In the genomic region with DNA sequence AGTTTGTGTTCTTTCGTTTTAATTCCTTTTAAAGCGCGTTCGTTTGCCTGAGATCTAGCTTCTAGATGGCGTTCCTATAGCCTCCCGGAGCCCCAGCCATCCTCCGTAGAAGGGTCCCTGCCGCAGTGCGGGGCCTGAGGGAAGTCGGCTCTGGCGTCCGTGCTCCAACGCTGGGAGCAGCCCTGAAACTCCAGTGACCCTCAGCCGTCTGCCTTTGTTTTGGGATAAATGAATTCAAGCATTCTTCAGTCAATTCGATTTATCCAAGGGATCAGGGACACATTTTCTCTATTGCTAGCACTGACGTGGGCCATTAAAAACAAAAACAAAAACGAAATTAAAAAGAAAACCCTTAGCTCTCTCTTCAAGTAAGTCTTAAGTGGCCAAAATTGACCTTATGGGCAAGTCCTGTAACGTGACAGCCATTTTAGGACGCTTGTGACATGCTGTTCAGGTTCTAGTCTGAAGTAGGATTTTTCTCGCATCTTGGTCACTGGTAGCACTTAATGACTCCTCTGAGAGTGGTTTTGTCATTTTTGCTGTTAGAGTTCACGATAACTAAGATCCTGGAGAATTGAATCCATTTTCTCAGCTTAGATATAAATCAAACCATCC, we compare ENCODE assay signal across 8 cellular contexts. TPM values are rescaled to one million over a fixed set of nuclear protein-coding genes. Genes with fewer than 3 reads are reported as not detected.
DNase-seq lines count a peak whose midpoint lies in the region; ATAC-seq lines count a peak whose summit lies in the region.

No MANE protein-coding gene starts in this region.

- H3K36me3 ChIP-seq in CD4-positive, CD25-positive, alpha-beta regulatory T cell (ENCODE audit: control insufficient read depth, insufficient read depth, low read length): peaks cover 2% of the 10 kb centered on the region
- H3K36me3 ChIP-seq in ectodermal cell (ENCODE audit: control insufficient read depth, insufficient read depth, low read length) (no peaks in the 10 kb centered on the region), mucosa of rectum (ENCODE audit: control insufficient read depth in 2 of 2, insufficient read depth in 2 of 2, low read length in 2 of 2) (peaks cover 2 to 5% of the 10 kb centered on the region in 2 donors)

- peaks cover 7 to 45% (median 29%) of the 10 kb centered on the region in 4 donors for H3K4me1 Mint-ChIP-seq in CD4-positive, CD25-positive, alpha-beta regulatory T cell

- H3K9me3 ChIP-seq in CD4-positive, CD25-positive, alpha-beta regulatory T cell (ENCODE audit: control insufficient read depth in 2 of 2, low read length in 2 of 2): no peaks in the 10 kb centered on the region
- H3K9me3 ChIP-seq in ectodermal cell (ENCODE audit: control insufficient read depth, low read length): no peaks in the 10 kb centered on the region
- no peaks in the 10 kb centered on the region for H3K9me3 ChIP-seq in mucosa of rectum (ENCODE audit: control insufficient read depth in 2 of 2, low read length in 2 of 2)

- H3K9me3 Mint-ChIP-seq in CD4-positive, CD25-positive, alpha-beta regulatory T cell: no peaks in the 10 kb centered on the region

- peak overlapping the region; percentile 94 for H3K27ac ChIP-seq in CD4-positive, CD25-positive, alpha-beta regulatory T cell (ENCODE audit: insufficient read depth, low read length, poor library complexity, severe bottlenecking)
- H3K27ac ChIP-seq in ectodermal cell (ENCODE audit: insufficient read depth, low read depth, low read length, poor library complexity, severe bottlenecking): peak overlapping the region; percentile 96
- H3K27ac ChIP-seq in mucosa of rectum (ENCODE audit: low read depth in 2 of 2, low read length in 2 of 2): peak overlapping the region; percentile 79 to 90

- H3K27me3 ChIP-seq in CD4-positive, CD25-positive, alpha-beta regulatory T cell (ENCODE audit: control insufficient read depth, insufficient read depth, low read length): no peaks in the 10 kb centered on the region
- no peaks in the 10 kb centered on the region for H3K27me3 ChIP-seq in ectodermal cell (ENCODE audit: control insufficient read depth, insufficient read depth, low read length, poor library complexity, severe bottlenecking)
- H3K27me3 ChIP-seq in mucosa of rectum (ENCODE audit: control insufficient read depth in 2 of 2, insufficient read depth in 2 of 2, low read length in 2 of 2): no peaks in the 10 kb centered on the region

- peak overlapping the region; percentile 79 for H3K4me3 ChIP-seq in CD4-positive, CD25-positive, alpha-beta regulatory T cell (ENCODE audit: low read depth, low read length)
- H3K4me3 ChIP-seq in ectodermal cell (ENCODE audit: insufficient read depth, low read depth, low read length) (peak overlapping the region; percentile 72), mucosa of rectum (ENCODE audit: low read length in 2 of 2) (peak overlapping the region; percentile 81 to 97)

- H3K27ac Mint-ChIP-seq in CD4-positive, CD25-positive, alpha-beta regulatory T cell: peak overlapping the region; percentile 98 to 100 (median 100)

- peaks cover 9% of the 10 kb centered on the region for H3K27me3 Mint-ChIP-seq in CD4-positive, CD25-positive, alpha-beta regulatory T cell

- peaks cover 26% of the 10 kb centered on the region for H3K4me1 ChIP-seq in CD4-positive, CD25-positive, alpha-beta regulatory T cell (ENCODE audit: control insufficient read depth, insufficient read depth, low read length, poor library complexity, severe bottlenecking)
- H3K4me1 ChIP-seq in ectodermal cell (ENCODE audit: control insufficient read depth, insufficient read depth, low read length) (peaks cover 9% of the 10 kb centered on the region), mucosa of rectum (ENCODE audit: control insufficient read depth in 2 of 2, insufficient read depth in 2 of 2, low read length in 2 of 2) (peaks cover 10% of the 10 kb centered on the region in 2 donors)

- ATAC-seq in CD4-positive, CD25-positive, alpha-beta regulatory T cell (ENCODE audit: low read depth in 2 of 2): peak; percentile 0 to 1
- ATAC-seq in GM18870 (IDR thresholded peaks at IDR 0.05; ENCODE audit: unreplicated experiment) (peak; percentile 12), HG03064 (IDR thresholded peaks at IDR 0.05; ENCODE audit: low read depth, unreplicated experiment) (peak; percentile 28)

- peaks cover 5% of the 10 kb centered on the region for H3K36me3 Mint-ChIP-seq in CD4-positive, CD25-positive, alpha-beta regulatory T cell

- peak in 1 of 3 donors; percentile 56 for DNase-seq in CD4-positive, CD25-positive, alpha-beta regulatory T cell
- peak; percentile 53 for DNase-seq in RPMI7951 (ENCODE audit: low read depth)
- DNase-seq in glomerular visceral epithelial cell (ENCODE audit: extremely low spot score): no peak
- DNase-seq in Ammon's horn (ENCODE audit: low spot score): no peak

- peak overlapping the region; percentile 98 to 100 (median 100) for H3K4me3 Mint-ChIP-seq in CD4-positive, CD25-positive, alpha-beta regulatory T cell

- H3K9ac ChIP-seq in mucosa of rectum (ENCODE audit: low read depth in 1 of 2, low read length in 2 of 2): peak overlapping the region; percentile 71 to 83

- WGBS in ectodermal cell, 2 experiments: 8 to 11% methylated on average over 20 to 21 of the region's 21 CpGs

RNA-seq across cellular contexts. Expression of gene HSPA13, which starts 0.8 kb away (rescaled TPM):
- 28.6 TPM for total RNA-seq in CD4-positive, CD25-positive, alpha-beta regulatory T cell
- 10 to 100 TPM; 11.5 to 17.9 (median 13.0) TPM for polyA plus RNA-seq in CD4-positive, CD25-positive, alpha-beta regulatory T cell
- 101 and 119 TPM in 2 replicates for total RNA-seq in RPMI7951 (2014; rRNA removed; shearing (Covaris generic))
- 44.2 TPM for polyA plus RNA-seq in ectodermal cell (2013, experiment 1 of 4)
- polyA plus RNA-seq in ectodermal cell (2013, experiment 2 of 4): 49.1 TPM
- polyA plus RNA-seq in ectodermal cell (2013, experiment 3 of 4): 41.2 TPM
- polyA plus RNA-seq in ectodermal cell (2013, experiment 4 of 4): 40.4 TPM
